2 cellular contexts compared by ENCODE assay signal in genomic region chr2:158530829-158531228, GRCh38.
TF ChIP-seq lines count a peak whose summit lies in the region.

No MANE protein-coding gene starts in this region.

TF ChIP-seq in HepG2, 621 proteins besides CTCF, POLR2A, EP300 and RAD21:
- TF ChIP-seq CAMTA2 (CRISPR knock-in tag; IDR thresholded peaks at IDR 0.05; ENCODE audit: borderline replicate concordance) (no peak), STAG1 (CRISPR knock-in tag; IDR thresholded peaks at IDR 0.05) (peak; percentile 48), NR2C2 (CRISPR knock-in tag; IDR thresholded peaks at IDR 0.05; ENCODE audit: borderline replicate concordance) (no peak)

TF ChIP-seq in H1, 55 proteins besides CTCF, POLR2A, EP300 and RAD21:
- no peak for TF ChIP-seq SP4 (IDR thresholded peaks at IDR 0.05; ENCODE audit: low read length)
- TF ChIP-seq CEBPB (IDR thresholded peaks at IDR 0.05; ENCODE audit: low read depth, low read length), result no peak
- no peak for TF ChIP-seq JUND (IDR thresholded peaks at IDR 0.05; ENCODE audit: low read length)
- TF ChIP-seq RNF2 (IDR thresholded peaks at IDR 0.05; ENCODE audit: borderline replicate concordance, low read depth, low read length, missing control alignments, poor library complexity, severe bottlenecking), result no peak
- TF ChIP-seq SIN3A (conservative IDR thresholded peaks at IDR 0.05 in 1 of 2, IDR thresholded peaks at IDR 0.05 in 1 of 2; ENCODE audit: low read depth in 1 of 2, low read length in 2 of 2), result no peak
TF ChIP-seq in H1: peak in this region for 0.
